21 cellular contexts compared by ENCODE assay signal in genomic region chr10:133453516-133454203, GRCh38. TPM values are rescaled to one million over a fixed set of nuclear protein-coding genes. Genes with fewer than 3 reads are reported as not detected.
DNase-seq lines count a peak whose midpoint lies in the region; ATAC-seq, FAIRE-seq and TF ChIP-seq lines count a peak whose summit lies in the region.
"Had no signal": no experiment of that assay in that cellular context is flagged by ENCODE, and none has a peak within 500 bp of the region (broad histone marks: within the 10 kb centered on the region; RNA-seq: fewer than 3 reads in every experiment).

TSS of gene SCART1 (plus strand) at chr10:133453945. CDS start at chr10:133453998, 53 bp downstream.

- H3K4me3 ChIP-seq in Loucy (ENCODE audit: low read length, poor library complexity, severe bottlenecking) = peak within 1 kb of the TSS; percentile 75
- H3K4me3 ChIP-seq in GM12878 = no peak within 1 kb of the TSS
- no peak within 1 kb of the TSS for H3K4me3 ChIP-seq in prostate gland
- H3K4me3 ChIP-seq in coronary artery = no peak within 1 kb of the TSS
- H3K4me3 ChIP-seq: SJSA1, upper lobe of left lung had no signal

- intact Hi-C loops in GM12878 (cut with micrococcal nuclease; ENCODE audit: unreplicated experiment) = no loop called here
- intact Hi-C loops in prostate gland (cut with DNase I) = no loop called here

- H3K9ac ChIP-seq in Loucy (ENCODE audit: low read depth, low read length, poor library complexity, severe bottlenecking) (peak within 1 kb of the TSS; percentile 85), GM12878 (ENCODE audit: control insufficient read depth, insufficient read depth, low read length) (no peak within 1 kb of the TSS)
- H3K9ac ChIP-seq: KMS-11 had no signal

- no peak within 1 kb of the TSS for H3K4me3 Mint-ChIP-seq in activated CD8-positive, alpha-beta memory T cell treated with anti-CD3 and anti-CD28 coated beads, Interleukin-2, amount 10 ng/mL, durations not matched to agents 7 days and 5 days
- H3K4me3 Mint-ChIP-seq: activated naive CD4-positive, alpha-beta T cell treated with anti-CD3 and anti-CD28 coated beads, Interleukin-2, amount 50 U/mL, for 24 hours; brain; mesothelial cell of epicardium had no signal

- WGBS in GM12878 (ENCODE audit: insufficient coverage, insufficient replicate concordance, low lambda C conversion rate, missing lambda C conversion rate) = 42% methylated on average over 11 of the region's 11 CpGs
- WGBS in prostate gland = 89% methylated on average over 11 of the region's 11 CpGs

- H2AFZ ChIP-seq in Loucy (ENCODE audit: low read length) = no peak within 1 kb of the TSS
- no peak within 1 kb of the TSS for H2AFZ ChIP-seq in GM12878 (ENCODE audit: control insufficient read depth, low read depth, low read length)

- no peak within 1 kb of the TSS for H3K27ac ChIP-seq in GM12878 (ENCODE audit: control insufficient read depth, insufficient read depth)
- H3K27ac ChIP-seq in prostate gland = no peak within 1 kb of the TSS
- H3K27ac ChIP-seq in coronary artery = no peak within 1 kb of the TSS
- H3K27ac ChIP-seq: HL-60, KMS-11, SJSA1, upper lobe of left lung had no signal

- peaks cover under 1% of the 10 kb centered on the region for H3K36me3 Mint-ChIP-seq in activated CD8-positive, alpha-beta memory T cell treated with anti-CD3 and anti-CD28 coated beads, Interleukin-2, amount 10 ng/mL, durations not matched to agents 7 days and 5 days
- H3K36me3 Mint-ChIP-seq: activated naive CD4-positive, alpha-beta T cell treated with anti-CD3 and anti-CD28 coated beads, Interleukin-2, amount 50 U/mL, for 24 hours had no signal

- no peak for FAIRE-seq in GM12878 (lab: Jason Lieb, UNC)
- FAIRE-seq: GM12891, islet of Langerhans had no signal

- H3K27ac Mint-ChIP-seq in activated CD8-positive, alpha-beta memory T cell treated with anti-CD3 and anti-CD28 coated beads, Interleukin-2, amount 10 ng/mL, durations not matched to agents 7 days and 5 days = no peak within 1 kb of the TSS
- H3K27ac Mint-ChIP-seq: activated naive CD4-positive, alpha-beta T cell treated with anti-CD3 and anti-CD28 coated beads, Interleukin-2, amount 50 U/mL, for 24 hours; brain; mesothelial cell of epicardium had no signal

- H3K4me1 ChIP-seq in Loucy (ENCODE audit: insufficient read depth, low read length, poor library complexity, severe bottlenecking) = peaks cover 24% of the 10 kb centered on the region
- H3K4me1 ChIP-seq in GM12878 (ENCODE audit: control insufficient read depth, insufficient read depth, low read length) = no peaks in the 10 kb centered on the region
- no peaks in the 10 kb centered on the region for H3K4me1 ChIP-seq in prostate gland (replicated peaks)
- H3K4me1 ChIP-seq: SJSA1, upper lobe of left lung had no signal

- CTCF ChIA-PET in activated CD8-positive, alpha-beta memory T cell treated with anti-CD3 and anti-CD28 coated beads, Interleukin-2, amount 10 ng/mL, durations not matched to agents 7 days and 5 days (lab: Charles Lee) = interaction anchor here (1.2 kb wide), 1 partner anchor 15 kb away, joined by 3 read pairs; no protein-coding TSS in a partner anchor
- CTCF ChIA-PET in GM12878 (lab: Yijun Ruan, JAX) = interaction anchor here (2.2 kb wide), 1 partner anchor 15 kb away, joined by 10 read pairs; no protein-coding TSS in a partner anchor

- peak; percentile 33 for ATAC-seq in activated CD8-positive, alpha-beta memory T cell treated with anti-CD3 and anti-CD28 coated beads, Interleukin-2, amount 10 ng/mL, durations not matched to agents 7 days and 5 days
- peak; percentile 29 for ATAC-seq in GM12878
- ATAC-seq in GM19467 (IDR thresholded peaks at IDR 0.05; ENCODE audit: unreplicated experiment) = no peak

- peaks cover 9% of the 10 kb centered on the region for H3K27me3 Mint-ChIP-seq in activated CD8-positive, alpha-beta memory T cell treated with anti-CD3 and anti-CD28 coated beads, Interleukin-2, amount 10 ng/mL, durations not matched to agents 7 days and 5 days
- H3K27me3 Mint-ChIP-seq: activated naive CD4-positive, alpha-beta T cell treated with anti-CD3 and anti-CD28 coated beads, Interleukin-2, amount 50 U/mL, for 24 hours; brain had no signal

- peak; percentile 52 for TF ChIP-seq CTCF in Loucy (conservative IDR thresholded peaks at IDR 0.05; ENCODE audit: low read length)
- 0 out of 6 replicates have a peak, but pooled peaks of 1 of the 3 experiments have one; percentile 5 for TF ChIP-seq CTCF in GM12878 (IDR thresholded peaks at IDR 0.05 in 2 of 3, conservative IDR thresholded peaks at IDR 0.05 in 1 of 3; ENCODE audit: control insufficient read depth in 2 of 3, extremely low read depth in 1 of 3, insufficient read depth in 1 of 3, low read depth in 3 of 3, low read length in 3 of 3)
- no peak for TF ChIP-seq CTCF in prostate gland (IDR thresholded peaks at IDR 0.05)
- no peak for TF ChIP-seq CTCF in coronary artery (IDR thresholded peaks at IDR 0.05)

- no peak for TF ChIP-seq RAD21 in GM12878 (IDR thresholded peaks at IDR 0.05; ENCODE audit: insufficient read depth, low read depth, low read length)

- H3K36me3 ChIP-seq in Loucy (ENCODE audit: insufficient read depth, low read length) (no peaks in the 10 kb centered on the region), GM12878 (ENCODE audit: control insufficient read depth in 2 of 2, insufficient read depth in 2 of 2, low read length in 1 of 2) (no peaks in the 10 kb centered on the region), prostate gland (no peaks in the 10 kb centered on the region)
- H3K36me3 ChIP-seq: SJSA1, upper lobe of left lung had no signal

- peak within 1 kb of the TSS; percentile 83 for H3K4me2 ChIP-seq in Loucy (ENCODE audit: low read depth, low read length, poor library complexity, severe bottlenecking)
- no peak within 1 kb of the TSS for H3K4me2 ChIP-seq in GM12878 (ENCODE audit: control insufficient read depth, insufficient read depth)
- H3K4me2 ChIP-seq: KMS-11 had no signal

- BruUV-seq in GM12878 (replicated peaks; lab: Mats Ljungman, UMichigan) = no TSS peak

- in situ Hi-C loops in GM12878 (cut with MboI) = no loop called here

- H3K27me3 ChIP-seq in Loucy (ENCODE audit: insufficient read depth, low read length, poor library complexity, severe bottlenecking) (no peaks in the 10 kb centered on the region), GM12878 (replicated peaks in 1 of 2; ENCODE audit: control insufficient read depth in 2 of 2, insufficient read depth in 2 of 2, low read length in 1 of 2) (no peaks in the 10 kb centered on the region), prostate gland (replicated peaks; ENCODE audit: insufficient read depth) (no peaks in the 10 kb centered on the region)
- H3K27me3 ChIP-seq: SJSA1, upper lobe of left lung had no signal

- no peaks in the 10 kb centered on the region for H3K4me1 Mint-ChIP-seq in activated CD8-positive, alpha-beta memory T cell treated with anti-CD3 and anti-CD28 coated beads, Interleukin-2, amount 10 ng/mL, durations not matched to agents 7 days and 5 days
- H3K4me1 Mint-ChIP-seq: activated naive CD4-positive, alpha-beta T cell treated with anti-CD3 and anti-CD28 coated beads, Interleukin-2, amount 50 U/mL, for 24 hours; brain; mesothelial cell of epicardium had no signal

- H3K9me3 ChIP-seq in Loucy (ENCODE audit: insufficient read depth, low read depth, low read length) (peaks cover 6% of the 10 kb centered on the region; the same call in 1 of the 2 replicates), GM12878 (replicated peaks; ENCODE audit: control insufficient read depth, insufficient read depth, low read length) (peaks cover 2% of the 10 kb centered on the region; the same call in 2 of the 3 replicates), prostate gland (no peaks in the 10 kb centered on the region)

- no peaks in the 10 kb centered on the region for H3F3A ChIP-seq in Loucy (ENCODE audit: low read depth)

- peaks cover 42% of the 10 kb centered on the region for H3K79me2 ChIP-seq in Loucy (ENCODE audit: insufficient read depth, low read length)
- H3K79me2 ChIP-seq in GM12878 (ENCODE audit: control insufficient read depth, insufficient read depth, low read length) = no peaks in the 10 kb centered on the region

- peaks cover 6% of the 10 kb centered on the region for H4K20me1 ChIP-seq in Loucy (ENCODE audit: insufficient read depth, low read length, poor library complexity, severe bottlenecking)
- no peaks in the 10 kb centered on the region for H4K20me1 ChIP-seq in GM12878 (ENCODE audit: control insufficient read depth, insufficient read depth)

- TF ChIP-seq POLR2A in GM12878 (IDR thresholded peaks at IDR 0.05; ENCODE audit: low read depth, low read length) (no peak), prostate gland (IDR thresholded peaks at IDR 0.05) (no peak)

- POLR2A ChIA-PET in GM12878 (lab: Charles Lee) = no interaction called here

- TF ChIP-seq EP300 in GM12878 (IDR thresholded peaks at IDR 0.05; ENCODE audit: borderline replicate concordance in 1 of 2, control insufficient read depth in 1 of 2, low read depth in 2 of 2, low read length in 2 of 2) = no peak

- SMC1A ChIA-PET in GM12878 (lab: Charles Lee; ENCODE audit: uncharacterized antibody, unreplicated experiment) = no interaction called here

- RAD21 ChIA-PET in GM12878 (lab: Charles Lee; ENCODE audit: unreplicated experiment) = no interaction called here

- H3K9me3 Mint-ChIP-seq in activated CD8-positive, alpha-beta memory T cell treated with anti-CD3 and anti-CD28 coated beads, Interleukin-2, amount 10 ng/mL, durations not matched to agents 7 days and 5 days (ENCODE audit: low read depth) = peaks cover 4% of the 10 kb centered on the region

- no peaks in the 10 kb centered on the region for H3K9me2 ChIP-seq in Loucy (replicated peaks; ENCODE audit: low read depth, low read length)

- DNase-seq in activated CD8-positive, alpha-beta memory T cell treated with anti-CD3 and anti-CD28 coated beads, Interleukin-2, amount 10 ng/mL, durations not matched to agents 7 days and 5 days = no peak
- no peak for DNase-seq in activated CD8-positive, alpha-beta memory T cell treated with anti-CD3 and anti-CD28 coated beads, Interleukin-2, amount 50 U/mL, for 4 hours
- no peak for DNase-seq in GM12878 (ENCODE audit: low read depth, low spot score)
- peak; percentile 3 for DNase-seq in prostate gland (ENCODE audit: low spot score)
- no peak for DNase-seq in NCI-H446 treated with DMSO at 0.1 percent for 48 hours (lab: John Stamatoyannopoulos, UW)
- no peak for DNase-seq in coronary artery (ENCODE audit: low spot score)
- DNase-seq: NCI-H1417; NCI-H345; occipital lobe; stimulated activated CD4-positive, alpha-beta T cell treated with anti-CD3 and anti-CD28 coated beads, Interleukin-4, amount 100 ng/mL, for 24 hours had no signal

RNA-seq across cellular contexts. Expression of gene SCART1, which starts in this region (rescaled TPM):
- 1 to 10 TPM in 1 of 2 experiments, under 1 TPM in 1; 0.82 to 4.8 TPM for total RNA-seq in activated CD8-positive, alpha-beta memory T cell treated with anti-CD3 and anti-CD28 coated beads, Interleukin-2, amount 10 ng/mL, durations not matched to agents 7 days and 5 days
- total RNA-seq in GM12878 (2013; cell fraction: nucleolus; rRNA removed) = 27.4 and 36.2 TPM in 2 replicates
- total RNA-seq in GM12878 (2014; rRNA removed) = 0.60 and 0.62 TPM in 2 replicates
- 0.37 and 0.54 TPM in 2 replicates for total RNA-seq in GM12878 (2014; rRNA removed; fragmentation: Illumina TruSeq; extraction: Trizol)
- 1.2 TPM in 2 replicates for total RNA-seq in GM12878 (2021)
- polyA plus RNA-seq in GM12878 (2011; ENCODE audit: low read depth) = 0.24 TPM
- polyA plus RNA-seq in GM12878 (2011; rRNA removed) = 22.0 and 23.1 TPM in 2 replicates
- 15.1 and 20.2 TPM in 2 replicates for polyA plus RNA-seq in GM12878 (2011; cell fraction: cytosol; rRNA removed)
- polyA plus RNA-seq in GM12878 (2011; cell fraction: nucleus; rRNA removed) = 292 and 335 TPM in 2 replicates
- 1.3 TPM in 2 replicates for polyA plus RNA-seq in GM12878 (2012)
- polyA plus RNA-seq in GM12878 (2014; fragmentation: Illumina TruSeq; extraction: Trizol) = 0.32 and 0.72 TPM in 2 replicates
- under 1 TPM; 0.05 to 0.09 TPM for polyA plus RNA-seq in GM12878 (2014; fragmentation: Nextera tagmentation; extraction: Ambion mirVana)
- 1.2 and 1.5 TPM in 2 replicates for polyA plus RNA-seq in GM12878 (2014; rRNA removed)
- polyA plus RNA-seq in GM12878 (2016; fragmentation: Nextera tagmentation; extraction: Ambion mirVana) = under 1 TPM; 0.11 to 0.31 TPM
- 13.9 and 20.8 TPM in 2 replicates for polyA minus RNA-seq in GM12878 (2011; rRNA and poly(A)+ RNA removed)
- polyA minus RNA-seq in GM12878 (2011; cell fraction: cytosol; rRNA and poly(A)+ RNA removed) = 2.9 and 7.2 TPM in 2 replicates
- 44.2 and 54.8 TPM in 2 replicates for polyA minus RNA-seq in GM12878 (2011; cell fraction: nucleus; rRNA and poly(A)+ RNA removed)
- total RNA-seq in prostate gland = 10 to 100 TPM in 1 of 2 donors, 1 to 10 TPM in 1; 2.2 to 10.1 TPM
